In the genomic region with DNA sequence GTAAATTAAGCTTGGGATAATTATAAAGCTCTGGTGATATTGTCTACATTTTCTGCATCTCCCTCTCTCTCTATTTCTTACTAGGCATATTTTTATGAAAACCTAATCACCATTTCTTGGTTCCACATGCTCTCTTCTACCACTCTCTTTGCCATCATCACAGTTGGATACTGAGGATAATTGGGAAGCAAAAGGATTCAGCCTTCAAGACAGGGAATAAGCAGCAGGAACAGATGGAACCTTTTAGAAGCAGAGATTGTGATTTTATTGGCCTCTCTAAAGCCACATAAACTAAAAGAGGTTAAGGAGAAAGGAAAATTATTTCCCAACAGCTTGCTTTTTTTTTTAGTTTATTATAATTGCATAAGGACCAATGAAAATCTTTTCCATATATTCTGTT, we compare ENCODE assay signal across 25 cellular contexts.
"Had no signal": no experiment of that assay in that cellular context is flagged by ENCODE, and none has a peak within 500 bp of the region (broad histone marks: within the 10 kb centered on the region; RNA-seq: fewer than 3 reads in every experiment).

No MANE protein-coding gene starts in this region.

- H3K9me3 ChIP-seq: adrenal gland, body of pancreas, breast epithelium, MG63, SJCRH30, SK-N-SH had no signal

- H3K27me3 ChIP-seq: adrenal gland, body of pancreas, breast epithelium, MG63, SJCRH30 had no signal

- H3K36me3 ChIP-seq: adrenal gland, breast epithelium, MG63, SJCRH30 had no signal

- DNase-seq: activated CD4-positive, alpha-beta T cell treated with anti-CD3 and anti-CD28 coated beads for 36 hours; activated CD4-positive, alpha-beta T cell treated with anti-CD3 and anti-CD28 coated beads, Interleukin-2, amount 10 ng/mL, durations not matched to agents 7 days and 5 days; activated CD4-positive, alpha-beta T cell treated with anti-CD3 and anti-CD28 coated beads, Interleukin-2, amount 50 U/mL, for 48 hours; activated CD8-positive, alpha-beta T cell treated with anti-CD3 and anti-CD28 coated beads, Interleukin-2, amount 10 ng/mL, durations not matched to agents 7 days and 5 days; activated gamma-delta T cell; activated naive CD4-positive, alpha-beta T cell treated with anti-CD3 and anti-CD28 coated beads for 36 hours; activated T-cell treated with anti-CD3 and anti-CD28 coated beads, Interleukin-2, amount 50 U/mL, for 24 hours; adrenal gland; body of pancreas; Kasumi-1; KG1; MG63; NCI-H1048; NCI-H1105 treated with DMSO at 0.1 percent for 48 hours; NCI-H146; NCI-H187; NCI-H2029 treated with DMSO at 0.1 percent for 48 hours; NCI-H2107; NCI-H2227 treated with DMSO at 0.1 percent for 48 hours; NCI-H446; NCI-H510A treated with DMSO at 0.1 percent for 48 hours; SHP77; SJCRH30; SK-N-SH had no signal

- H3K27ac ChIP-seq: adrenal gland, body of pancreas, breast epithelium, SJCRH30 had no signal

- H3K4me3 ChIP-seq: adrenal gland, body of pancreas, breast epithelium, MG63, SJCRH30 had no signal

- H3K4me1 ChIP-seq: adrenal gland, body of pancreas, breast epithelium, SJCRH30 had no signal
